8 cellular contexts compared by ENCODE assay signal in genomic region chr1:10494754-10495474, GRCh38.
DNase-seq lines count a peak whose midpoint lies in the region; ATAC-seq, FAIRE-seq and TF ChIP-seq lines count a peak whose summit lies in the region.

No MANE protein-coding gene starts in this region.

- in situ Hi-C loops in brain microvascular endothelial cell (cut with HindIII; ENCODE audit: low pct_ligation_motif_present, low sequenced_read_pairs) = no loop called here

- FAIRE-seq in islet of Langerhans (lab: Jason Lieb, UNC) = peak; percentile 95

- peak; percentile 97 for TF ChIP-seq CTCF in 22Rv1 (IDR thresholded peaks at IDR 0.05)
- peak; percentile 94 for TF ChIP-seq CTCF in brain microvascular endothelial cell (IDR thresholded peaks at IDR 0.05; ENCODE audit: low read depth, low read length, missing control alignments)

- ATAC-seq in GM18499 (IDR thresholded peaks at IDR 0.05; ENCODE audit: insufficient read depth, unreplicated experiment) (peak; percentile 79), HG02970 (IDR thresholded peaks at IDR 0.05; ENCODE audit: low FRiP score, unreplicated experiment) (peak; percentile 75)

- H3K27ac ChIP-seq in 22Rv1 = no peak overlapping the region
- H3K27ac ChIP-seq in brain microvascular endothelial cell = no peak overlapping the region

- H3K27me3 ChIP-seq in brain microvascular endothelial cell (replicated peaks) = no peaks in the 10 kb centered on the region

- DNase-seq in NCI-H2029 treated with DMSO at 0.1 percent for 48 hours (lab: John Stamatoyannopoulos, UW) (peak; percentile 47), UCSD-AML1 (lab: John Stamatoyannopoulos, UW; ENCODE audit: unreplicated experiment) (peak; percentile 79), brain microvascular endothelial cell (peak; percentile 42)
- peak; percentile 56 to 80 for DNase-seq in stimulated activated CD4-positive, alpha-beta T cell treated with anti-CD3 and anti-CD28 coated beads, Interleukin-12 subunit alpha, Interleukin-12 subunit beta, amount 100 ng/mL, for 24 hours (ENCODE audit: low read depth in 2 of 2)

- H3K36me3 ChIP-seq in brain microvascular endothelial cell (replicated peaks) = peaks cover 14% of the 10 kb centered on the region

- H3K4me3 ChIP-seq in brain microvascular endothelial cell (ENCODE audit: low read depth, low read length) = peak overlapping the region; percentile 36
